Comparison of ENCODE assay signal across 12 cellular contexts in genomic region chr4:38385286-38386010, GRCh38.
A peak's percentile ranks its signal among the peaks of the same experiment; 100 is the strongest.
DNase-seq lines count a peak whose midpoint lies in the region; ATAC-seq and TF ChIP-seq lines count a peak whose summit lies in the region.
"Had no signal": no experiment of that assay in that cellular context is flagged by ENCODE, and none has a peak within 500 bp of the region (broad histone marks: within the 10 kb centered on the region; RNA-seq: fewer than 3 reads in every experiment).

No MANE protein-coding gene starts in this region.

- H3K4me3 Mint-ChIP-seq in naive thymus-derived CD8-positive, alpha-beta T cell, result peak overlapping the region in 6 of 10 donors; percentile 2 to 55 (median 30)
- H3K4me3 Mint-ChIP-seq: naive B cell had no signal

- H3K4me3 ChIP-seq in BLaER1 (no peak overlapping the region), fibroblast of mammary gland (ENCODE audit: control insufficient read depth, low read depth, low read length) (no peak overlapping the region)

- POLR2A ChIA-PET in naive thymus-derived CD8-positive, alpha-beta T cell (lab: Charles Lee), result interaction anchor here (0.6 to 0.9 kb wide), 2 partner anchors 130 to 290 kb away, joined by 3 read pairs; no protein-coding TSS in a partner anchor

- peaks cover 0 to 7% (median 6%) of the 10 kb centered on the region in 3 donors for H3K36me3 Mint-ChIP-seq in naive thymus-derived CD8-positive, alpha-beta T cell

- H3K27me3 ChIP-seq in BLaER1, result no peaks in the 10 kb centered on the region

- H3K9ac ChIP-seq in BLaER1, result no peak overlapping the region

- H3K4me1 Mint-ChIP-seq in naive thymus-derived CD8-positive, alpha-beta T cell, result peaks cover 8 to 32% (median 17%) of the 10 kb centered on the region in 4 donors

- peaks cover 0 to 14% (median 9%) of the 10 kb centered on the region in 9 donors for H3K9me3 Mint-ChIP-seq in naive thymus-derived CD8-positive, alpha-beta T cell

- no peak overlapping the region for H3K27ac ChIP-seq in BLaER1

- peak overlapping the region; percentile 59 for H3K4me2 ChIP-seq in BLaER1

- no peaks in the 10 kb centered on the region for H3K27me3 Mint-ChIP-seq in naive thymus-derived CD8-positive, alpha-beta T cell
- H3K27me3 Mint-ChIP-seq: naive B cell had no signal

- peak overlapping the region in 5 of 10 donors; percentile 47 to 72 (median 66) for H3K27ac Mint-ChIP-seq in naive thymus-derived CD8-positive, alpha-beta T cell

- DNase-seq in SW480 (ENCODE audit: low spot score) (peak; percentile 72), fibroblast of mammary gland (ENCODE audit: low read depth) (peak; percentile 24), hippocampal formation (lab: John Stamatoyannopoulos, UW) (no peak), inferior parietal cortex (ENCODE audit: extremely low spot score) (no peak)
- peak in 3 of 10 donors; percentile 5 to 24 (median 15) for DNase-seq in naive thymus-derived CD8-positive, alpha-beta T cell
- no peak for DNase-seq in activated CD4-positive, CD25-positive, alpha-beta regulatory T cell (lab: John Stamatoyannopoulos, UW)
- DNase-seq: activated CD8-positive, alpha-beta memory T cell treated with anti-CD3 and anti-CD28 coated beads, Interleukin-2, amount 50 U/mL, for 4 hours; EL; naive B cell; NCI-H1930 had no signal

- no peaks in the 10 kb centered on the region for H3K36me3 ChIP-seq in BLaER1

- peaks cover 12% of the 10 kb centered on the region for H3K4me1 ChIP-seq in BLaER1

- ATAC-seq in naive thymus-derived CD8-positive, alpha-beta T cell, result peak; percentile 68 to 74
- no peak for ATAC-seq in HG02870 (IDR thresholded peaks at IDR 0.05; ENCODE audit: unreplicated experiment)

- H4K20me1 ChIP-seq in BLaER1, result no peaks in the 10 kb centered on the region

- peaks cover 19% of the 10 kb centered on the region for H3K9me3 ChIP-seq in BLaER1

- TF ChIP-seq CTCF in fibroblast of mammary gland (conservative IDR thresholded peaks at IDR 0.05; ENCODE audit: control insufficient read depth, insufficient read depth, low read depth, low read length), result no peak

Comparison
In these comparisons a context has a peak if more than half of its experiments do, and no peak if none do; other contexts are left out.
1. DNase-seq: peak in SW480 (single experiment) and fibroblast of mammary gland (single experiment); none in activated CD4-positive, CD25-positive, alpha-beta regulatory T cell (0 of 4), hippocampal formation (0 of 2) and inferior parietal cortex (single experiment).